In genomic region chr17:45405250-45406086, GRCh38 we compare ENCODE assay signal across 12 cellular contexts. TPM values are rescaled to one million over a fixed set of nuclear protein-coding genes. Genes with fewer than 3 reads are reported as not detected.
DNase-seq lines count a peak whose midpoint lies in the region; ATAC-seq and TF ChIP-seq lines count a peak whose summit lies in the region.
"Had no signal": no experiment of that assay in that cellular context is flagged by ENCODE, and none has a peak within 500 bp of the region (broad histone marks: within the 10 kb centered on the region; RNA-seq: fewer than 3 reads in every experiment).

No MANE protein-coding gene starts in this region.

- peaks cover 24% of the 10 kb centered on the region for H3K4me1 Mint-ChIP-seq in activated CD4-positive, alpha-beta T cell treated with anti-CD3 and anti-CD28 coated beads for 36 hours
- H3K4me1 Mint-ChIP-seq in activated CD4-positive, alpha-beta T cell treated with anti-CD3 and anti-CD28 coated beads, Interleukin-2, amount 10 ng/mL, durations not matched to agents 7 days and 5 days = peaks cover 36% of the 10 kb centered on the region

- intact Hi-C loops in activated CD4-positive, alpha-beta T cell treated with anti-CD3 and anti-CD28 coated beads for 36 hours (cut with DNase I, micrococcal nuclease) = no loop called here

- no peaks in the 10 kb centered on the region for H3K9me3 ChIP-seq in WERI-Rb-1 (ENCODE audit: severe bottlenecking)
- H3K9me3 ChIP-seq: A549 had no signal

- TF ChIP-seq POLR2A in GM18505 (IDR thresholded peaks at IDR 0.05; ENCODE audit: borderline replicate concordance, extremely low read depth, insufficient read depth, insufficient read length) = no peak

- ATAC-seq in activated CD4-positive, alpha-beta T cell treated with anti-CD3 and anti-CD28 coated beads for 36 hours = peak; percentile 30
- no peak for ATAC-seq in GM18505 (IDR thresholded peaks at IDR 0.05; ENCODE audit: unreplicated experiment)
- ATAC-seq: activated naive CD4-positive, alpha-beta T cell treated with anti-CD3 and anti-CD28 coated beads, Interleukin-2, amount 50 U/mL, for 72 hours had no signal

- CTCF ChIA-PET in activated CD4-positive, alpha-beta T cell treated with anti-CD3 and anti-CD28 coated beads for 36 hours (lab: Charles Lee) = no interaction called here
- CTCF ChIA-PET in activated CD4-positive, alpha-beta T cell treated with anti-CD3 and anti-CD28 coated beads, Interleukin-2, amount 10 ng/mL, durations not matched to agents 7 days and 5 days (lab: Charles Lee) = no interaction called here

- H3K4me3 ChIP-seq in WERI-Rb-1 (ENCODE audit: low read depth, low read length) = no peak overlapping the region
- H3K4me3 ChIP-seq: A549 had no signal

- no peak overlapping the region for H3K4me3 Mint-ChIP-seq in activated CD4-positive, alpha-beta T cell treated with anti-CD3 and anti-CD28 coated beads for 36 hours
- no peak overlapping the region for H3K4me3 Mint-ChIP-seq in activated CD4-positive, alpha-beta T cell treated with anti-CD3 and anti-CD28 coated beads, Interleukin-2, amount 10 ng/mL, durations not matched to agents 7 days and 5 days

- POLR2A ChIA-PET in activated CD4-positive, alpha-beta T cell treated with anti-CD3 and anti-CD28 coated beads for 36 hours (lab: Charles Lee) = no interaction called here
- POLR2A ChIA-PET in activated CD4-positive, alpha-beta T cell treated with anti-CD3 and anti-CD28 coated beads, Interleukin-2, amount 10 ng/mL, durations not matched to agents 7 days and 5 days (lab: Charles Lee) = no interaction called here

- no peaks in the 10 kb centered on the region for H3K27me3 Mint-ChIP-seq in activated CD4-positive, alpha-beta T cell treated with anti-CD3 and anti-CD28 coated beads for 36 hours
- H3K27me3 Mint-ChIP-seq in activated CD4-positive, alpha-beta T cell treated with anti-CD3 and anti-CD28 coated beads, Interleukin-2, amount 10 ng/mL, durations not matched to agents 7 days and 5 days = no peaks in the 10 kb centered on the region

- H3K27me3 ChIP-seq in WERI-Rb-1 (ENCODE audit: insufficient read depth, low read depth, severe bottlenecking) = no peaks in the 10 kb centered on the region

- no peak overlapping the region for H3K27ac ChIP-seq in WERI-Rb-1

- H3K36me3 ChIP-seq in WERI-Rb-1 = peaks cover 5% of the 10 kb centered on the region

- TF ChIP-seq CTCF in WERI-Rb-1 (IDR thresholded peaks at IDR 0.05; ENCODE audit: low read depth, low read length) = no peak

- DNase-seq in activated CD4-positive, alpha-beta T cell treated with anti-CD3 and anti-CD28 coated beads for 36 hours = no peak
- no peak for DNase-seq in activated CD4-positive, alpha-beta T cell treated with anti-CD3 and anti-CD28 coated beads, Interleukin-2, amount 10 ng/mL, durations not matched to agents 7 days and 5 days
- DNase-seq in WERI-Rb-1 (peak; percentile 69), iPS-NIHi7 (ENCODE audit: extremely low spot score) (peak; percentile 95), GOT3 (lab: John Stamatoyannopoulos, UW) (no peak), HCEC 1CT (no peak)
- peak; percentile 39 for DNase-seq in stimulated activated CD8-positive, alpha-beta memory T cell treated with anti-CD3 and anti-CD28 coated beads, Interleukin-4, amount 100 ng/mL, for 48 hours
- DNase-seq: NCI-H1092, T-helper 1 cell had no signal

- no peak overlapping the region for H3K27ac Mint-ChIP-seq in activated CD4-positive, alpha-beta T cell treated with anti-CD3 and anti-CD28 coated beads for 36 hours
- no peak overlapping the region for H3K27ac Mint-ChIP-seq in activated CD4-positive, alpha-beta T cell treated with anti-CD3 and anti-CD28 coated beads, Interleukin-2, amount 10 ng/mL, durations not matched to agents 7 days and 5 days

- peaks cover 40% of the 10 kb centered on the region for H3K36me3 Mint-ChIP-seq in activated CD4-positive, alpha-beta T cell treated with anti-CD3 and anti-CD28 coated beads for 36 hours (ENCODE audit: low read depth)
- H3K36me3 Mint-ChIP-seq in activated CD4-positive, alpha-beta T cell treated with anti-CD3 and anti-CD28 coated beads, Interleukin-2, amount 10 ng/mL, durations not matched to agents 7 days and 5 days (ENCODE audit: low read depth) = peaks cover 57% of the 10 kb centered on the region

- H3K9me3 Mint-ChIP-seq in activated CD4-positive, alpha-beta T cell treated with anti-CD3 and anti-CD28 coated beads for 36 hours (ENCODE audit: low read depth) = no peaks in the 10 kb centered on the region
- no peaks in the 10 kb centered on the region for H3K9me3 Mint-ChIP-seq in activated CD4-positive, alpha-beta T cell treated with anti-CD3 and anti-CD28 coated beads, Interleukin-2, amount 10 ng/mL, durations not matched to agents 7 days and 5 days
- H3K9me3 Mint-ChIP-seq: activated naive CD4-positive, alpha-beta T cell treated with anti-CD3 and anti-CD28 coated beads, Interleukin-2, amount 50 U/mL, for 72 hours had no signal

RNA-seq across cellular contexts. Expression of gene ARHGAP27, which starts 27.2 kb away (rescaled TPM):
- total RNA-seq in activated CD4-positive, alpha-beta T cell treated with anti-CD3 and anti-CD28 coated beads for 36 hours = 10 to 100 TPM; 43.2 to 43.5 TPM
- total RNA-seq in activated CD4-positive, alpha-beta T cell treated with anti-CD3 and anti-CD28 coated beads, Interleukin-2, amount 10 ng/mL, durations not matched to agents 7 days and 5 days = 10 to 100 TPM; 85.3 to 93.5 TPM

Comparison
In these comparisons a context has a peak if more than half of its experiments do, and no peak if none do; other contexts are left out.
1. DNase-seq: peak in WERI-Rb-1 (single experiment), iPS-NIHi7 (single experiment) and stimulated activated CD8-positive, alpha-beta memory T cell treated with anti-CD3 and anti-CD28 coated beads, Interleukin-4, amount 100 ng/mL, for 48 hours (single experiment); none in activated CD4-positive, alpha-beta T cell treated with anti-CD3 and anti-CD28 coated beads for 36 hours (single experiment), activated CD4-positive, alpha-beta T cell treated with anti-CD3 and anti-CD28 coated beads, Interleukin-2, amount 10 ng/mL, durations not matched to agents 7 days and 5 days (single experiment), GOT3 (single experiment) and HCEC 1CT (single experiment).